ENCODE assay signal across 1 cellular context in the genomic region with DNA sequence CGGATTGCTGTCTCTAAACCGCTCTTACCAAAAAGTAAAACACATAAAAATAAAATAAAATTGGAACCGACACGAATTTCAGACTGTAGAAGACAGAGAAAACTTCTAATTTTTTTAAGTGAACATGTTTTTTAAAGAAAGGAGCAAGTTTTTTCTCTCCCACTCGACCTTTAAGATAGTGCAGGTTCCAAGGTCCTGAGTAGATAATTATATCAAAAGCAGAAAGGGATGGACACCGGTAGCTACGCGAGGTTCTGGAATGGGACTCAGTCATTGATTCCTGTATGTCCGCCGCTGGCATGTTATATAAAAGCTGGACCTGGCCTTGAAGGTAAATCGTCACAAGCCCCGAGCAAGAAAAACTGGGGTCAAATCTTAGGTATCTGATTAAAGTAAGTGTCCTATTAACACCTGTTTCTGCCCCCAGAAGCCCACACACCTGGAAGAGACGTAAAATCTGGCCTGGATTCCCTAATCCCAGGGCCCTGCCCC.
TF ChIP-seq lines count a peak whose summit lies in the region.

No MANE protein-coding gene starts in this region.

TF ChIP-seq in SK-N-SH treated with all-trans-retinoic acid at 6 μM for 48 hours, 23 proteins besides CTCF, POLR2A, EP300 and RAD21 (continued from another document):
- TF ChIP-seq ESRRG (CRISPR knock-in tag; IDR thresholded peaks at IDR 0.05) (no peak), ZNF565 (CRISPR knock-in tag; conservative IDR thresholded peaks at IDR 0.05; ENCODE audit: low read depth) (no peak), ZFP3 (CRISPR knock-in tag; IDR thresholded peaks at IDR 0.05) (no peak)
TF ChIP-seq in SK-N-SH treated with all-trans-retinoic acid at 6 μM for 48 hours: peak in this region for 0.
